ENCODE assay signal across 8 cellular contexts in the genomic region with DNA sequence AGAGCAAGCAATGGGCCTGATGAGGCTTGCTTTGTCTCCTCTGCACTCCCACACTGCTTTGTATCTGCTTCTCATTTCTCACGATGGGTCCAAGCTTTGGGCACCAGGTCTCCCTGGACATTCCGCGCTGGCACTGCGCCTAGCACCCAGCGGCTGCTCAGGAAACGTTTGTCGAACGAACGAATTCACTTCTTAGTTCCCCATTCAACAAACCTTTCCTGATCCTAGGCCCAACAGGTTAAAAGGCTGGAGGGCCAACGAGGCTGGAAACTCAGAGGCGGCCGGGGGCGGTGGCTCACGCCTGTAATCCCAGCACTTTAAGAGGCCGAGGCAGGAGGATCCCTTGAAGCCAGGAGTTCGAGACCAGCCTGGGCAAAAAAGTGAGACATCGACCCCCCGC. TPM values are rescaled to one million over a fixed set of nuclear protein-coding genes. Genes with fewer than 3 reads are reported as not detected.
DNase-seq lines count a peak whose midpoint lies in the region; ATAC-seq and TF ChIP-seq lines count a peak whose summit lies in the region.

No MANE protein-coding gene starts in this region.

- H3K9me3 ChIP-seq in RWPE2 (ENCODE audit: severe bottlenecking): no peaks in the 10 kb centered on the region
- H3K9me3 ChIP-seq in esophagus muscularis mucosa: no peaks in the 10 kb centered on the region

- peaks cover 43% of the 10 kb centered on the region for H3K36me3 ChIP-seq in RWPE2 (ENCODE audit: low read depth)
- peaks cover 0 to 4% (median 2%) of the 10 kb centered on the region in 4 donors for H3K36me3 ChIP-seq in esophagus muscularis mucosa
- no peaks in the 10 kb centered on the region for H3K36me3 ChIP-seq in rectal smooth muscle tissue (ENCODE audit: control insufficient read depth, insufficient read depth, low read length)

- TF ChIP-seq POLR2A in esophagus muscularis mucosa (IDR thresholded peaks at IDR 0.05; ENCODE audit: low read depth): no peak

- peak; percentile 25 for DNase-seq in GM12865 (ENCODE audit: low read depth)
- DNase-seq in RWPE2 (ENCODE audit: low spot score): peak; percentile 46
- no peak for DNase-seq in esophagus muscularis mucosa (ENCODE audit: extremely low spot score)
- no peak for DNase-seq in NCI-H146 treated with DMSO at 0.1 percent for 48 hours (lab: John Stamatoyannopoulos, UW; ENCODE audit: unreplicated experiment)
- no peak for DNase-seq in amniotic stem cell (lab: John Stamatoyannopoulos, UW)
- DNase-seq in COLO829 (ENCODE audit: low spot score): no peak

- no peak for ATAC-seq in RWPE2 (ENCODE audit: low read depth)
- no peak for ATAC-seq in HG03045 (IDR thresholded peaks at IDR 0.05; ENCODE audit: unreplicated experiment)

- no peak for TF ChIP-seq EP300 in esophagus muscularis mucosa (IDR thresholded peaks at IDR 0.05)

- TF ChIP-seq CTCF in GM12865 (IDR thresholded peaks at IDR 0.05; ENCODE audit: insufficient read depth, low read depth, low read length, missing control alignments): no peak
- no peak for TF ChIP-seq CTCF in RWPE2 (IDR thresholded peaks at IDR 0.05; ENCODE audit: poor library complexity, severe bottlenecking)
- no peak for TF ChIP-seq CTCF in esophagus muscularis mucosa (IDR thresholded peaks at IDR 0.05)

- H3K4me1 ChIP-seq in RWPE2 (ENCODE audit: insufficient read depth, poor library complexity, severe bottlenecking) (peaks cover 38% of the 10 kb centered on the region), esophagus muscularis mucosa (peaks cover 59 to 71% (median 67%) of the 10 kb centered on the region in 4 donors), rectal smooth muscle tissue (ENCODE audit: control insufficient read depth, insufficient read depth, low read length) (peaks cover 21% of the 10 kb centered on the region)

- 0% methylated on average over 18 of the region's 18 CpGs for WGBS in esophagus muscularis mucosa

- H3K27ac ChIP-seq in RWPE2 (ENCODE audit: poor library complexity, severe bottlenecking) (peak overlapping the region; percentile 70), esophagus muscularis mucosa (replicated peaks in 1 of 4) (peak overlapping the region; percentile 79 to 91 (median 86)), rectal smooth muscle tissue (ENCODE audit: low read depth, low read length) (no peak overlapping the region)

- no peaks in the 10 kb centered on the region for H3K27me3 ChIP-seq in RWPE2 (ENCODE audit: insufficient read depth, poor library complexity, severe bottlenecking)
- H3K27me3 ChIP-seq in esophagus muscularis mucosa: no peaks in the 10 kb centered on the region
- H3K27me3 ChIP-seq in rectal smooth muscle tissue (ENCODE audit: control insufficient read depth, insufficient read depth, low read length): no peaks in the 10 kb centered on the region

- H3K4me3 ChIP-seq in GM12865 (ENCODE audit: low read depth, low read length): peak overlapping the region; percentile 94
- peak overlapping the region; percentile 98 for H3K4me3 ChIP-seq in RWPE2 (ENCODE audit: severe bottlenecking)
- H3K4me3 ChIP-seq in esophagus muscularis mucosa: peak overlapping the region; percentile 95 to 99 (median 97)
- H3K4me3 ChIP-seq in rectal smooth muscle tissue (ENCODE audit: low read length): peak overlapping the region; percentile 85

- H3K9ac ChIP-seq in rectal smooth muscle tissue (ENCODE audit: low read length): no peak overlapping the region

- intact Hi-C loops in esophagus muscularis mucosa (cut with DNase I): loop anchor here (10.0 kb wide), 1 partner anchor 1449 kb away; the partner anchor contains the start of genes DDX24 and IFI27L1

RNA-seq across cellular contexts. Expression of gene GLRX5, which starts 1.0 kb away (rescaled TPM):
- total RNA-seq in esophagus muscularis mucosa: 10 to 100 TPM; 34.3 to 51.5 (median 43.5) TPM

RNA-seq across cellular contexts. Expression of gene SYNE3, which starts 17.4 kb away (rescaled TPM):
- 10 to 100 TPM; 14.4 to 18.7 (median 16.6) TPM for total RNA-seq in esophagus muscularis mucosa

Comparison
In these comparisons a context has a peak if more than half of its experiments do, and no peak if none do; other contexts are left out.
1. DNase-seq: peak in GM12865 (single experiment) and RWPE2 (single experiment); none in esophagus muscularis mucosa (single experiment), NCI-H146 treated with DMSO at 0.1 percent for 48 hours (single experiment), amniotic stem cell (single experiment) and COLO829 (single experiment).
2. Peak in every context shown above with its lines, with median percentiles within 50 percentile points of each other: H3K4me3 ChIP-seq.